ENCODE assay signal across 1 cellular context in genomic region chr12:2165021-2165420, GRCh38.
TF ChIP-seq lines count a peak whose summit lies in the region.

No MANE protein-coding gene starts in this region.

TF ChIP-seq in IMR-90, 13 proteins besides CTCF, POLR2A, EP300 and RAD21 (continued from another document):
- TF ChIP-seq CEBPB (IDR thresholded peaks at IDR 0.05; ENCODE audit: low read depth, low read length) = no peak
- TF ChIP-seq MAZ (IDR thresholded peaks at IDR 0.05; ENCODE audit: borderline replicate concordance, low read depth, low read length) = no peak
- TF ChIP-seq FOS (IDR thresholded peaks at IDR 0.05; ENCODE audit: low read depth, low read length) = no peak
- no peak for TF ChIP-seq RCOR1 (IDR thresholded peaks at IDR 0.05; ENCODE audit: insufficient replicate concordance, low read length)
- TF ChIP-seq BHLHE40 (IDR thresholded peaks at IDR 0.05; ENCODE audit: low read depth, low read length) = no peak
- TF ChIP-seq MXI1 (IDR thresholded peaks at IDR 0.05; ENCODE audit: borderline replicate concordance, low read depth, low read length) = no peak
